17 cellular contexts compared by ENCODE assay signal in genomic region chr9:120914410-120914809, GRCh38. TPM values are rescaled to one million over a fixed set of nuclear protein-coding genes. Genes with fewer than 3 reads are reported as not detected.
DNase-seq lines count a peak whose midpoint lies in the region; ATAC-seq, FAIRE-seq and TF ChIP-seq lines count a peak whose summit lies in the region.
"Had no signal": no experiment of that assay in that cellular context is flagged by ENCODE, and none has a peak within 500 bp of the region (broad histone marks: within the 10 kb centered on the region; RNA-seq: fewer than 3 reads in every experiment).

No MANE protein-coding gene starts in this region.

- intact Hi-C loops in kidney (cut with DNase I), result no loop called here

- peak overlapping the region; percentile 31 for H3K27ac Mint-ChIP-seq in T-helper 1 cell treated with Interleukin-12 subunit alpha and Interleukin-12 subunit beta and Interleukin-4 antibody, amounts not matched to agents 30 μg/mL and 1 μg/mL, for 36 hours
- peak overlapping the region; percentile 92 for H3K27ac Mint-ChIP-seq in activated T-cell treated with anti-CD3 and anti-CD28 coated beads, Interleukin-2, amount 50 U/mL, for 72 hours
- H3K27ac Mint-ChIP-seq in stimulated activated effector memory CD8-positive, alpha-beta T cell treated with anti-CD3 and anti-CD28 coated beads, Interleukin-12 subunit alpha, Interleukin-12 subunit beta, amount 100 ng/mL, for 72 hours, result peak overlapping the region; percentile 64
- H3K27ac Mint-ChIP-seq: HFFc6 had no signal

- TF ChIP-seq EP300 in gastroesophageal sphincter (IDR thresholded peaks at IDR 0.05), result no peak

- no peaks in the 10 kb centered on the region for H3K27me3 ChIP-seq in gastroesophageal sphincter
- H3K27me3 ChIP-seq: gastrocnemius medialis, left lung, thyroid gland had no signal

- peaks cover 0 to 43% of the 10 kb centered on the region in 2 donors for H3K36me3 ChIP-seq in gastroesophageal sphincter
- no peaks in the 10 kb centered on the region for H3K36me3 ChIP-seq in kidney (ENCODE audit: control insufficient read depth in 1 of 2, insufficient read depth in 2 of 2, low read length in 2 of 2)
- H3K36me3 ChIP-seq: gastrocnemius medialis had no signal

- no peak overlapping the region for H3K4me3 Mint-ChIP-seq in T-helper 1 cell treated with Interleukin-12 subunit alpha and Interleukin-12 subunit beta and Interleukin-4 antibody, amounts not matched to agents 30 μg/mL and 1 μg/mL, for 36 hours
- H3K4me3 Mint-ChIP-seq in activated T-cell treated with anti-CD3 and anti-CD28 coated beads, Interleukin-2, amount 50 U/mL, for 72 hours, result peak overlapping the region; percentile 28 to 30
- peak overlapping the region; percentile 11 for H3K4me3 Mint-ChIP-seq in stimulated activated effector memory CD8-positive, alpha-beta T cell treated with anti-CD3 and anti-CD28 coated beads, Interleukin-12 subunit alpha, Interleukin-12 subunit beta, amount 100 ng/mL, for 72 hours
- H3K4me3 Mint-ChIP-seq: HFFc6; neural crest cell; T-helper 2 cell treated with Interferon-gamma antibody and Interleukin-4, amounts not matched to agents 5 μg/mL and 100 μg/mL, for 36 hours had no signal

- H3K4me1 Mint-ChIP-seq in T-helper 1 cell treated with Interleukin-12 subunit alpha and Interleukin-12 subunit beta and Interleukin-4 antibody, amounts not matched to agents 30 μg/mL and 1 μg/mL, for 36 hours (ENCODE audit: low read depth), result peaks cover 66% of the 10 kb centered on the region
- H3K4me1 Mint-ChIP-seq in activated T-cell treated with anti-CD3 and anti-CD28 coated beads, Interleukin-2, amount 50 U/mL, for 72 hours (ENCODE audit: low read depth), result peaks cover 95% of the 10 kb centered on the region
- peaks cover 91% of the 10 kb centered on the region for H3K4me1 Mint-ChIP-seq in stimulated activated effector memory CD8-positive, alpha-beta T cell treated with anti-CD3 and anti-CD28 coated beads, Interleukin-12 subunit alpha, Interleukin-12 subunit beta, amount 100 ng/mL, for 72 hours

- TF ChIP-seq CTCF in gastroesophageal sphincter (IDR thresholded peaks at IDR 0.05), result no peak
- no peak for TF ChIP-seq CTCF in kidney (IDR thresholded peaks at IDR 0.05; ENCODE audit: borderline replicate concordance, extremely low read depth, insufficient read depth)

- no peak overlapping the region for H3K9ac ChIP-seq in kidney (ENCODE audit: low read length in 2 of 2)

- H3K27me3 Mint-ChIP-seq in T-helper 1 cell treated with Interleukin-12 subunit alpha and Interleukin-12 subunit beta and Interleukin-4 antibody, amounts not matched to agents 30 μg/mL and 1 μg/mL, for 36 hours (ENCODE audit: low read depth), result no peaks in the 10 kb centered on the region
- H3K27me3 Mint-ChIP-seq in activated T-cell treated with anti-CD3 and anti-CD28 coated beads, Interleukin-2, amount 50 U/mL, for 72 hours (ENCODE audit: low read depth), result no peaks in the 10 kb centered on the region

- TF ChIP-seq POLR2A in gastroesophageal sphincter (IDR thresholded peaks at IDR 0.05), result no peak

- 33 to 80% methylated on average over 3 to 4 of the region's 4 CpGs for WGBS in gastroesophageal sphincter (ENCODE audit: low coverage in 1 of 2), 2 donors

- H3K4me3 ChIP-seq in gastroesophageal sphincter (no peak overlapping the region), kidney (ENCODE audit: low read length in 2 of 2) (no peak overlapping the region)
- H3K4me3 ChIP-seq: gastrocnemius medialis, left lung, skin epidermis, thyroid gland had no signal

- no peak for DNase-seq in T-helper 1 cell
- DNase-seq in activated T-cell treated with anti-CD3 and anti-CD28 coated beads, Interleukin-2, amount 50 U/mL, for 72 hours, result no peak
- no peak for DNase-seq in stimulated activated effector memory CD8-positive, alpha-beta T cell treated with anti-CD3 and anti-CD28 coated beads, Interleukin-12 subunit alpha, Interleukin-12 subunit beta, amount 100 ng/mL, for 72 hours (ENCODE audit: low spot score in 2 of 2)
- DNase-seq in kidney, result no peak
- DNase-seq: gastrocnemius medialis, left lung, thyroid gland had no signal

- H3K36me3 Mint-ChIP-seq in T-helper 1 cell treated with Interleukin-12 subunit alpha and Interleukin-12 subunit beta and Interleukin-4 antibody, amounts not matched to agents 30 μg/mL and 1 μg/mL, for 36 hours (ENCODE audit: low read depth), result peaks cover 79% of the 10 kb centered on the region
- peaks cover 44 to 74% of the 10 kb centered on the region in 2 donors for H3K36me3 Mint-ChIP-seq in activated T-cell treated with anti-CD3 and anti-CD28 coated beads, Interleukin-2, amount 50 U/mL, for 72 hours (ENCODE audit: insufficient read depth in 2 of 2)
- H3K36me3 Mint-ChIP-seq in stimulated activated effector memory CD8-positive, alpha-beta T cell treated with anti-CD3 and anti-CD28 coated beads, Interleukin-12 subunit alpha, Interleukin-12 subunit beta, amount 100 ng/mL, for 72 hours, result peaks cover 100% of the 10 kb centered on the region

- FAIRE-seq in kidney (lab: Jason Lieb, UNC), result no peak
- FAIRE-seq: A204.1 had no signal

- no peak for ATAC-seq in activated T-cell treated with anti-CD3 and anti-CD28 coated beads, Interleukin-2, amount 50 U/mL, for 72 hours (replicated peaks in 1 of 2)
- peak; percentile 41 for ATAC-seq in gastroesophageal sphincter
- ATAC-seq in stimulated activated effector memory CD8-positive, alpha-beta T cell treated with anti-CD3 and anti-CD28 coated beads, Interleukin-12 subunit alpha, Interleukin-12 subunit beta, amount 100 ng/mL, for 72 hours, result no peak
- no peak for ATAC-seq in HG03439 (IDR thresholded peaks at IDR 0.05; ENCODE audit: unreplicated experiment)
- ATAC-seq in HG03045 (IDR thresholded peaks at IDR 0.05; ENCODE audit: unreplicated experiment), result no peak
- ATAC-seq: gastrocnemius medialis, left lung had no signal

- H3K9me3 ChIP-seq in gastroesophageal sphincter, result no peaks in the 10 kb centered on the region
- no peaks in the 10 kb centered on the region for H3K9me3 ChIP-seq in kidney (ENCODE audit: control insufficient read depth in 1 of 2, low read length in 2 of 2)
- H3K9me3 ChIP-seq: gastrocnemius medialis, thyroid gland had no signal

- peaks cover 9% of the 10 kb centered on the region for H3K9me3 Mint-ChIP-seq in T-helper 1 cell treated with Interleukin-12 subunit alpha and Interleukin-12 subunit beta and Interleukin-4 antibody, amounts not matched to agents 30 μg/mL and 1 μg/mL, for 36 hours
- no peaks in the 10 kb centered on the region for H3K9me3 Mint-ChIP-seq in activated T-cell treated with anti-CD3 and anti-CD28 coated beads, Interleukin-2, amount 50 U/mL, for 72 hours
- H3K9me3 Mint-ChIP-seq in stimulated activated effector memory CD8-positive, alpha-beta T cell treated with anti-CD3 and anti-CD28 coated beads, Interleukin-12 subunit alpha, Interleukin-12 subunit beta, amount 100 ng/mL, for 72 hours, result no peaks in the 10 kb centered on the region
- H3K9me3 Mint-ChIP-seq: HFFc6, neural crest cell had no signal

- H3K4me1 ChIP-seq in gastroesophageal sphincter, result peaks cover 7 to 48% (median 10%) of the 10 kb centered on the region in 3 donors
- H3K4me1 ChIP-seq in kidney (ENCODE audit: control insufficient read depth in 1 of 2, insufficient read depth in 1 of 2, low read depth in 1 of 2, low read length in 2 of 2), result peaks cover 0 to 4% of the 10 kb centered on the region in 2 donors
- H3K4me1 ChIP-seq: Caco-2 had no signal

- H3K27ac ChIP-seq in gastroesophageal sphincter (peak overlapping the region in 3 of 4 donors; percentile 47 to 70 (median 58)), kidney (ENCODE audit: low read depth in 2 of 2, low read length in 2 of 2) (no peak overlapping the region)
- H3K27ac ChIP-seq: gastrocnemius medialis, left lung, thyroid gland had no signal

RNA-seq across cellular contexts. Expression of gene TRAF1, which starts 12.2 kb away (rescaled TPM):
- 100 to 1,000 TPM in 1 of 2 donors, 10 to 100 TPM in 1; 91.6 to 101 TPM for total RNA-seq in activated T-cell treated with anti-CD3 and anti-CD28 coated beads, Interleukin-2, amount 50 U/mL, for 72 hours
- total RNA-seq in gastroesophageal sphincter (10 to 100 TPM in 1 of 4 donors, 1 to 10 TPM in 3; 1.2 to 14.3 (median 7.1) TPM), kidney (10.9 TPM)
- 3.1 TPM for polyA plus RNA-seq in kidney (ENCODE audit: insufficient read depth, low read depth, low replicate concordance)

RNA-seq across cellular contexts. Expression of gene PHF19, which starts 37.4 kb away (rescaled TPM):
- 100 to 1,000 TPM; 166 to 222 TPM for total RNA-seq in activated T-cell treated with anti-CD3 and anti-CD28 coated beads, Interleukin-2, amount 50 U/mL, for 72 hours
- total RNA-seq in gastroesophageal sphincter, result 10 to 100 TPM; 27.0 to 82.5 (median 54.3) TPM
- total RNA-seq in kidney, result 17.4 TPM
- polyA plus RNA-seq in kidney (ENCODE audit: insufficient read depth, low read depth, low replicate concordance), result 6.9 TPM

Comparison
In these comparisons a context has a peak if more than half of its experiments do, and no peak if none do; other contexts are left out.
1. H3K27ac Mint-ChIP-seq: peak in every context shown above with its lines; median percentile 92 in activated T-cell treated with anti-CD3 and anti-CD28 coated beads, Interleukin-2, amount 50 U/mL, for 72 hours; 64 in stimulated activated effector memory CD8-positive, alpha-beta T cell treated with anti-CD3 and anti-CD28 coated beads, Interleukin-12 subunit alpha, Interleukin-12 subunit beta, amount 100 ng/mL, for 72 hours; 31 in T-helper 1 cell treated with Interleukin-12 subunit alpha and Interleukin-12 subunit beta and Interleukin-4 antibody, amounts not matched to agents 30 μg/mL and 1 μg/mL, for 36 hours.
2. H3K27ac ChIP-seq: peak in gastroesophageal sphincter (3 of 4); none in kidney (0 of 2).